In the genomic region with DNA sequence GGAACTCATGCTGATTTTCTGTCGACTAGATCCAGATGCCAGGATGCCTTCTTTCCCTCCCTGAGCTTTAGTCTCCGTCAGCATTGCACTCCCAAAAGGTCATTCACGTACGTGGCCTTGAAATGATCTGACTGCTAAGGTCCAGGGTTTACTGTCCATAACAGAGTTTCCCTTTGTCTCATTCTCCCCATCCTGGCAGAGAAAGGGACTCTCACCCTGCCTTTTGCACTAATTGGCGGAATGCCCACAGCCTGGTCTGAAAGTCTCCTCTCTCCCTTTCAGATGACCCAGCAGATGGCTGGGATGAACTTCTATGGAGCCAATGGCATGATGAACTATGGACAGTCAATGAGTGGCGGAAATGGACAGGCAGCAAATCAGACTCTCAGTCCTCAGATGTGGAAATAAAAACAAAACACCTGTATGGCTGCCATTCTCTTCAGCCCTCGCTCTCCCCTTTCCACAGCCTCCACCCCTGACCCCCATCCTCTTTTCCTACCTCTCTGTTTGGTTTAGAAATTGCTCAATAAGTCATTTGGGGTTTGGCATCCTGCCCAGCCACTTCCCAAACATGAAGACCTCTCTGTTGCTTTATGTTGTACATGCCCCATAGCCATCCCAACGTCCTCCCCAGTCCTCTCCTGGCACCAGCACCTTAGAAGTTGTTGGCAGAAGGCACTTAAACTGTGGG, we compare ENCODE assay signal across 1 cellular context.
TF ChIP-seq lines count a peak whose summit lies in the region.

No MANE protein-coding gene starts in this region.

TF ChIP-seq in HepG2, 621 proteins besides CTCF, POLR2A, EP300 and RAD21 (continued from another document and continues in another):
- TF ChIP-seq, protein P1, sequence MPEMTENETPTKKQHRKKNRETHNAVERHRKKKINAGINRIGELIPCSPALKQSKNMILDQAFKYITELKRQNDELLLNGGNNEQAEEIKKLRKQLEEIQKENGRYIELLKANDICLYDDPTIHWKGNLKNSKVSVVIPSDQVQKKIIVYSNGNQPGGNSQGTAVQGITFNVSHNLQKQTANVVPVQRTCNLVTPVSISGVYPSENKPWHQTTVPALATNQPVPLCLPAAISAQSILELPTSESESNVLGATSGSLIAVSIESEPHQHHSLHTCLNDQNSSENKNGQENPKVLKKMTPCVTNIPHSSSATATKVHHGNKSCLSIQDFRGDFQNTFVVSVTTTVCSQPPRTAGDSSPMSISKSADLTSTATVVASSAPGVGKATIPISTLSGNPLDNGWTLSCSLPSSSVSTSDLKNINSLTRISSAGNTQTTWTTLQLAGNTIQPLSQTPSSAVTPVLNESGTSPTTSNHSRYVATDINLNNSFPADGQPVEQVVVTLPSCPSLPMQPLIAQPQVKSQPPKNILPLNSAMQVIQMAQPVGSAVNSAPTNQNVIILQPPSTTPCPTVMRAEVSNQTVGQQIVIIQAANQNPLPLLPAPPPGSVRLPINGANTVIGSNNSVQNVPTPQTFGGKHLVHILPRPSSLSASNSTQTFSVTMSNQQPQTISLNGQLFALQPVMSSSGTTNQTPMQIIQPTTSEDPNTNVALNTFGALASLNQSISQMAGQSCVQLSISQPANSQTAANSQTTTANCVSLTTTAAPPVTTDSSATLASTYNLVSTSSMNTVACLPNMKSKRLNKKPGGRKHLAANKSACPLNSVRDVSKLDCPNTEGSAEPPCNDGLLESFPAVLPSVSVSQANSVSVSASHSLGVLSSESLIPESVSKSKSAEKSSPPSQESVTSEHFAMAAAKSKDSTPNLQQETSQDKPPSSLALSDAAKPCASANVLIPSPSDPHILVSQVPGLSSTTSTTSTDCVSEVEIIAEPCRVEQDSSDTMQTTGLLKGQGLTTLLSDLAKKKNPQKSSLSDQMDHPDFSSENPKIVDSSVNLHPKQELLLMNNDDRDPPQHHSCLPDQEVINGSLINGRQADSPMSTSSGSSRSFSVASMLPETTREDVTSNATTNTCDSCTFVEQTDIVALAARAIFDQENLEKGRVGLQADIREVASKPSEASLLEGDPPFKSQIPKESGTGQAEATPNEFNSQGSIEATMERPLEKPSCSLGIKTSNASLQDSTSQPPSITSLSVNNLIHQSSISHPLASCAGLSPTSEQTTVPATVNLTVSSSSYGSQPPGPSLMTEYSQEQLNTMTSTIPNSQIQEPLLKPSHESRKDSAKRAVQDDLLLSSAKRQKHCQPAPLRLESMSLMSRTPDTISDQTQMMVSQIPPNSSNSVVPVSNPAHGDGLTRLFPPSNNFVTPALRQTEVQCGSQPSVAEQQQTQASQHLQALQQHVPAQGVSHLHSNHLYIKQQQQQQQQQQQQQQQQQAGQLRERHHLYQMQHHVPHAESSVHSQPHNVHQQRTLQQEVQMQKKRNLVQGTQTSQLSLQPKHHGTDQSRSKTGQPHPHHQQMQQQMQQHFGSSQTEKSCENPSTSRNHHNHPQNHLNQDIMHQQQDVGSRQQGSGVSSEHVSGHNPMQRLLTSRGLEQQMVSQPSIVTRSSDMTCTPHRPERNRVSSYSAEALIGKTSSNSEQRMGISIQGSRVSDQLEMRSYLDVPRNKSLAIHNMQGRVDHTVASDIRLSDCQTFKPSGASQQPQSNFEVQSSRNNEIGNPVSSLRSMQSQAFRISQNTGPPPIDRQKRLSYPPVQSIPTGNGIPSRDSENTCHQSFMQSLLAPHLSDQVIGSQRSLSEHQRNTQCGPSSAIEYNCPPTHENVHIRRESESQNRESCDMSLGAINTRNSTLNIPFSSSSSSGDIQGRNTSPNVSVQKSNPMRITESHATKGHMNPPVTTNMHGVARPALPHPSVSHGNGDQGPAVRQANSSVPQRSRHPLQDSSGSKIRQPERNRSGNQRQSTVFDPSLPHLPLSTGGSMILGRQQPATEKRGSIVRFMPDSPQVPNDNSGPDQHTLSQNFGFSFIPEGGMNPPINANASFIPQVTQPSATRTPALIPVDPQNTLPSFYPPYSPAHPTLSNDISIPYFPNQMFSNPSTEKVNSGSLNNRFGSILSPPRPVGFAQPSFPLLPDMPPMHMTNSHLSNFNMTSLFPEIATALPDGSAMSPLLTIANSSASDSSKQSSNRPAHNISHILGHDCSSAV (CRISPR knock-in tag; IDR thresholded peaks at IDR 0.05; ENCODE audit: borderline replicate concordance), result no peak
- TF ChIP-seq, protein P2, sequence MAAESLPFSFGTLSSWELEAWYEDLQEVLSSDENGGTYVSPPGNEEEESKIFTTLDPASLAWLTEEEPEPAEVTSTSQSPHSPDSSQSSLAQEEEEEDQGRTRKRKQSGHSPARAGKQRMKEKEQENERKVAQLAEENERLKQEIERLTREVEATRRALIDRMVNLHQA (CRISPR knock-in tag; IDR thresholded peaks at IDR 0.05), result no peak
- TF ChIP-seq, protein P3, sequence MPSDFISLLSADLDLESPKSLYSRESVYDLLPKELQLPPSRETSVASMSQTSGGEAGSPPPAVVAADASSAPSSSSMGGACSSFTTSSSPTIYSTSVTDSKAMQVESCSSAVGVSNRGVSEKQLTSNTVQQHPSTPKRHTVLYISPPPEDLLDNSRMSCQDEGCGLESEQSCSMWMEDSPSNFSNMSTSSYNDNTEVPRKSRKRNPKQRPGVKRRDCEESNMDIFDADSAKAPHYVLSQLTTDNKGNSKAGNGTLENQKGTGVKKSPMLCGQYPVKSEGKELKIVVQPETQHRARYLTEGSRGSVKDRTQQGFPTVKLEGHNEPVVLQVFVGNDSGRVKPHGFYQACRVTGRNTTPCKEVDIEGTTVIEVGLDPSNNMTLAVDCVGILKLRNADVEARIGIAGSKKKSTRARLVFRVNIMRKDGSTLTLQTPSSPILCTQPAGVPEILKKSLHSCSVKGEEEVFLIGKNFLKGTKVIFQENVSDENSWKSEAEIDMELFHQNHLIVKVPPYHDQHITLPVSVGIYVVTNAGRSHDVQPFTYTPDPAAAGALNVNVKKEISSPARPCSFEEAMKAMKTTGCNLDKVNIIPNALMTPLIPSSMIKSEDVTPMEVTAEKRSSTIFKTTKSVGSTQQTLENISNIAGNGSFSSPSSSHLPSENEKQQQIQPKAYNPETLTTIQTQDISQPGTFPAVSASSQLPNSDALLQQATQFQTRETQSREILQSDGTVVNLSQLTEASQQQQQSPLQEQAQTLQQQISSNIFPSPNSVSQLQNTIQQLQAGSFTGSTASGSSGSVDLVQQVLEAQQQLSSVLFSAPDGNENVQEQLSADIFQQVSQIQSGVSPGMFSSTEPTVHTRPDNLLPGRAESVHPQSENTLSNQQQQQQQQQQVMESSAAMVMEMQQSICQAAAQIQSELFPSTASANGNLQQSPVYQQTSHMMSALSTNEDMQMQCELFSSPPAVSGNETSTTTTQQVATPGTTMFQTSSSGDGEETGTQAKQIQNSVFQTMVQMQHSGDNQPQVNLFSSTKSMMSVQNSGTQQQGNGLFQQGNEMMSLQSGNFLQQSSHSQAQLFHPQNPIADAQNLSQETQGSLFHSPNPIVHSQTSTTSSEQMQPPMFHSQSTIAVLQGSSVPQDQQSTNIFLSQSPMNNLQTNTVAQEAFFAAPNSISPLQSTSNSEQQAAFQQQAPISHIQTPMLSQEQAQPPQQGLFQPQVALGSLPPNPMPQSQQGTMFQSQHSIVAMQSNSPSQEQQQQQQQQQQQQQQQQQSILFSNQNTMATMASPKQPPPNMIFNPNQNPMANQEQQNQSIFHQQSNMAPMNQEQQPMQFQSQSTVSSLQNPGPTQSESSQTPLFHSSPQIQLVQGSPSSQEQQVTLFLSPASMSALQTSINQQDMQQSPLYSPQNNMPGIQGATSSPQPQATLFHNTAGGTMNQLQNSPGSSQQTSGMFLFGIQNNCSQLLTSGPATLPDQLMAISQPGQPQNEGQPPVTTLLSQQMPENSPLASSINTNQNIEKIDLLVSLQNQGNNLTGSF (CRISPR knock-in tag; IDR thresholded peaks at IDR 0.05), result no peak
- TF ChIP-seq, protein P4, sequence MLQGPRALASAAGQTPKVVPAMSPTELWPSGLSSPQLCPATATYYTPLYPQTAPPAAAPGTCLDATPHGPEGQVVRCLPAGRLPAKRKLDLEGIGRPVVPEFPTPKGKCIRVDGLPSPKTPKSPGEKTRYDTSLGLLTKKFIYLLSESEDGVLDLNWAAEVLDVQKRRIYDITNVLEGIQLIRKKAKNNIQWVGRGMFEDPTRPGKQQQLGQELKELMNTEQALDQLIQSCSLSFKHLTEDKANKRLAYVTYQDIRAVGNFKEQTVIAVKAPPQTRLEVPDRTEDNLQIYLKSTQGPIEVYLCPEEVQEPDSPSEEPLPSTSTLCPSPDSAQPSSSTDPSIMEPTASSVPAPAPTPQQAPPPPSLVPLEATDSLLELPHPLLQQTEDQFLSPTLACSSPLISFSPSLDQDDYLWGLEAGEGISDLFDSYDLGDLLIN (CRISPR knock-in tag; IDR thresholded peaks at IDR 0.05; ENCODE audit: borderline replicate concordance), result no peak
- TF ChIP-seq EHMT2 (IDR thresholded peaks at IDR 0.05; ENCODE audit: borderline replicate concordance, low read depth, low read length) (peak; percentile 84; the same call in 1 of the 2 replicates), RBM39 (IDR thresholded peaks at IDR 0.05; ENCODE audit: low read depth, low read length, poor library complexity, severe bottlenecking) (no peak), ZKSCAN5 (CRISPR knock-in tag; IDR thresholded peaks at IDR 0.05) (no peak; the same call in 1 of the 2 replicates), ZNF703 (CRISPR knock-in tag; IDR thresholded peaks at IDR 0.05; ENCODE audit: borderline replicate concordance) (no peak), CBX5 (CRISPR knock-in tag; IDR thresholded peaks at IDR 0.05; ENCODE audit: borderline replicate concordance) (0 out of 2 replicates have a peak, but pooled peaks have one; percentile 14), ZNF616 (CRISPR knock-in tag; IDR thresholded peaks at IDR 0.05; ENCODE audit: low read depth) (0 out of 2 replicates have a peak, but pooled peaks have one; percentile 48), KDM4B (CRISPR knock-in tag; IDR thresholded peaks at IDR 0.05) (no peak), ZNF331 (CRISPR knock-in tag; IDR thresholded peaks at IDR 0.05) (peak; percentile 30; the same call in 1 of the 2 replicates), JUN (CRISPR knock-in tag; IDR thresholded peaks at IDR 0.05) (no peak), ZNF784 (CRISPR knock-in tag; IDR thresholded peaks at IDR 0.05; ENCODE audit: borderline replicate concordance) (peak; percentile 89; the same call in 1 of the 2 replicates), SOX6 (IDR thresholded peaks at IDR 0.05) (no peak), SOX6 (CRISPR knock-in tag; IDR thresholded peaks at IDR 0.05) (peak; percentile 98), SRSF9 (IDR thresholded peaks at IDR 0.05; ENCODE audit: borderline replicate concordance, insufficient read depth, low read depth, low read length, poor library complexity, severe bottlenecking) (no peak), PHF5A (CRISPR knock-in tag; IDR thresholded peaks at IDR 0.05; ENCODE audit: low read depth, unreplicated experiment) (no peak), SRY (CRISPR knock-in tag; IDR thresholded peaks at IDR 0.05) (no peak), FOSL1 (CRISPR knock-in tag; IDR thresholded peaks at IDR 0.05; ENCODE audit: borderline replicate concordance) (no peak), ZNF138 (CRISPR knock-in tag; IDR thresholded peaks at IDR 0.05; ENCODE audit: low read depth) (no peak)
- TF ChIP-seq, protein P5, sequence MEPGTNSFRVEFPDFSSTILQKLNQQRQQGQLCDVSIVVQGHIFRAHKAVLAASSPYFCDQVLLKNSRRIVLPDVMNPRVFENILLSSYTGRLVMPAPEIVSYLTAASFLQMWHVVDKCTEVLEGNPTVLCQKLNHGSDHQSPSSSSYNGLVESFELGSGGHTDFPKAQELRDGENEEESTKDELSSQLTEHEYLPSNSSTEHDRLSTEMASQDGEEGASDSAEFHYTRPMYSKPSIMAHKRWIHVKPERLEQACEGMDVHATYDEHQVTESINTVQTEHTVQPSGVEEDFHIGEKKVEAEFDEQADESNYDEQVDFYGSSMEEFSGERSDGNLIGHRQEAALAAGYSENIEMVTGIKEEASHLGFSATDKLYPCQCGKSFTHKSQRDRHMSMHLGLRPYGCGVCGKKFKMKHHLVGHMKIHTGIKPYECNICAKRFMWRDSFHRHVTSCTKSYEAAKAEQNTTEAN (CRISPR knock-in tag; conservative IDR thresholded peaks at IDR 0.05), result peak; percentile 93
- TF ChIP-seq, protein P6, sequence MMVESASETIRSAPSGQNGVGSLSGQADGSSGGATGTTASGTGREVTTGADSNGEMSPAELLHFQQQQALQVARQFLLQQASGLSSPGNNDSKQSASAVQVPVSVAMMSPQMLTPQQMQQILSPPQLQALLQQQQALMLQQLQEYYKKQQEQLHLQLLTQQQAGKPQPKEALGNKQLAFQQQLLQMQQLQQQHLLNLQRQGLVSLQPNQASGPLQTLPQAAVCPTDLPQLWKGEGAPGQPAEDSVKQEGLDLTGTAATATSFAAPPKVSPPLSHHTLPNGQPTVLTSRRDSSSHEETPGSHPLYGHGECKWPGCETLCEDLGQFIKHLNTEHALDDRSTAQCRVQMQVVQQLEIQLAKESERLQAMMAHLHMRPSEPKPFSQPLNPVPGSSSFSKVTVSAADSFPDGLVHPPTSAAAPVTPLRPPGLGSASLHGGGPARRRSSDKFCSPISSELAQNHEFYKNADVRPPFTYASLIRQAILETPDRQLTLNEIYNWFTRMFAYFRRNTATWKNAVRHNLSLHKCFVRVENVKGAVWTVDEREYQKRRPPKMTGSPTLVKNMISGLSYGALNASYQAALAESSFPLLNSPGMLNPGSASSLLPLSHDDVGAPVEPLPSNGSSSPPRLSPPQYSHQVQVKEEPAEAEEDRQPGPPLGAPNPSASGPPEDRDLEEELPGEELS (CRISPR knock-in tag; IDR thresholded peaks at IDR 0.05), result peak; percentile 81; the same call in 1 of the 2 replicates
- TF ChIP-seq, protein P7, sequence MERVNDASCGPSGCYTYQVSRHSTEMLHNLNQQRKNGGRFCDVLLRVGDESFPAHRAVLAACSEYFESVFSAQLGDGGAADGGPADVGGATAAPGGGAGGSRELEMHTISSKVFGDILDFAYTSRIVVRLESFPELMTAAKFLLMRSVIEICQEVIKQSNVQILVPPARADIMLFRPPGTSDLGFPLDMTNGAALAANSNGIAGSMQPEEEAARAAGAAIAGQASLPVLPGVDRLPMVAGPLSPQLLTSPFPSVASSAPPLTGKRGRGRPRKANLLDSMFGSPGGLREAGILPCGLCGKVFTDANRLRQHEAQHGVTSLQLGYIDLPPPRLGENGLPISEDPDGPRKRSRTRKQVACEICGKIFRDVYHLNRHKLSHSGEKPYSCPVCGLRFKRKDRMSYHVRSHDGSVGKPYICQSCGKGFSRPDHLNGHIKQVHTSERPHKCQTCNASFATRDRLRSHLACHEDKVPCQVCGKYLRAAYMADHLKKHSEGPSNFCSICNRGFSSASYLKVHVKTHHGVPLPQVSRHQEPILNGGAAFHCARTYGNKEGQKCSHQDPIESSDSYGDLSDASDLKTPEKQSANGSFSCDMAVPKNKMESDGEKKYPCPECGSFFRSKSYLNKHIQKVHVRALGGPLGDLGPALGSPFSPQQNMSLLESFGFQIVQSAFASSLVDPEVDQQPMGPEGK (CRISPR knock-in tag; IDR thresholded peaks at IDR 0.05), result peak; percentile 62; the same call in 1 of the 2 replicates
